ENCODE assay signal across 10 cellular contexts in genomic region chr15:89998923-89999675, GRCh38. TPM values are rescaled to one million over a fixed set of nuclear protein-coding genes. Genes with fewer than 3 reads are reported as not detected.
DNase-seq lines count a peak whose midpoint lies in the region; TF ChIP-seq lines count a peak whose summit lies in the region.
"Had no signal": no experiment of that assay in that cellular context is flagged by ENCODE, and none has a peak within 500 bp of the region (broad histone marks: within the 10 kb centered on the region; RNA-seq: fewer than 3 reads in every experiment).

No MANE protein-coding gene starts in this region.

- H3K27ac ChIP-seq in SK-N-MC: no peak overlapping the region
- H3K27ac ChIP-seq in esophagus squamous epithelium: peak overlapping the region; percentile 87 to 95 (median 92)
- H3K27ac ChIP-seq in sigmoid colon: peak overlapping the region; percentile 86 to 94 (median 91)
- no peak overlapping the region for H3K27ac ChIP-seq in brain microvascular endothelial cell

- no peaks in the 10 kb centered on the region for H3K9me3 ChIP-seq in SK-N-MC (ENCODE audit: low read depth, low read length)
- no peaks in the 10 kb centered on the region for H3K9me3 ChIP-seq in esophagus squamous epithelium
- H3K9me3 ChIP-seq in sigmoid colon: no peaks in the 10 kb centered on the region

- peak overlapping the region; percentile 78; the same call in 1 of the 2 replicates for H3K4me3 ChIP-seq in SK-N-MC
- peak overlapping the region in 3 of 4 donors; percentile 59 to 90 (median 64) for H3K4me3 ChIP-seq in esophagus squamous epithelium
- no peak overlapping the region for H3K4me3 ChIP-seq in sigmoid colon
- no peak overlapping the region for H3K4me3 ChIP-seq in brain microvascular endothelial cell (ENCODE audit: low read depth, low read length)

- no peak for TF ChIP-seq POLR2A in esophagus squamous epithelium (IDR thresholded peaks at IDR 0.05)
- TF ChIP-seq POLR2A in sigmoid colon (IDR thresholded peaks at IDR 0.05): no peak

- H3K4me3 Mint-ChIP-seq in activated CD4-positive, alpha-beta T cell treated with anti-CD3 and anti-CD28 coated beads, Interleukin-2, amount 10 ng/mL, durations not matched to agents 7 days and 5 days: no peak overlapping the region

- H3K9ac ChIP-seq in SK-N-MC (ENCODE audit: insufficient read length): no peak overlapping the region

- no peak for TF ChIP-seq EP300 in sigmoid colon (IDR thresholded peaks at IDR 0.05)

- CTCF ChIA-PET in activated CD4-positive, alpha-beta T cell treated with anti-CD3 and anti-CD28 coated beads, Interleukin-2, amount 10 ng/mL, durations not matched to agents 7 days and 5 days (lab: Charles Lee): interaction anchor here (0.6 to 1.7 kb wide), 5 partner anchors 23 to 525 kb away, joined by 3 to 4 read pairs (median 3); no protein-coding TSS in a partner anchor

- POLR2A ChIA-PET in activated CD4-positive, alpha-beta T cell treated with anti-CD3 and anti-CD28 coated beads, Interleukin-2, amount 10 ng/mL, durations not matched to agents 7 days and 5 days (lab: Charles Lee): interaction anchor here (0.6 kb wide), 1 partner anchor 272 kb away, joined by 3 read pairs; no protein-coding TSS in a partner anchor

- intact Hi-C loops in esophagus squamous epithelium (cut with DNase I) (no loop called here), sigmoid colon (cut with DNase I) (no loop called here)

- peaks cover 7% of the 10 kb centered on the region for H3K27me3 Mint-ChIP-seq in activated CD4-positive, alpha-beta T cell treated with anti-CD3 and anti-CD28 coated beads, Interleukin-2, amount 10 ng/mL, durations not matched to agents 7 days and 5 days

- no peaks in the 10 kb centered on the region for H3K9me3 Mint-ChIP-seq in activated CD4-positive, alpha-beta T cell treated with anti-CD3 and anti-CD28 coated beads, Interleukin-2, amount 10 ng/mL, durations not matched to agents 7 days and 5 days

- H3K36me3 Mint-ChIP-seq in activated CD4-positive, alpha-beta T cell treated with anti-CD3 and anti-CD28 coated beads, Interleukin-2, amount 10 ng/mL, durations not matched to agents 7 days and 5 days (ENCODE audit: low read depth): peaks cover 7% of the 10 kb centered on the region

- WGBS in esophagus squamous epithelium, 2 donors: 65 to 66% methylated on average over 8 to 9 of the region's 12 CpGs
- 63 to 69% methylated on average over 12 of the region's 12 CpGs for WGBS in sigmoid colon, 2 donors

- TF ChIP-seq CTCF in esophagus squamous epithelium (IDR thresholded peaks at IDR 0.05) (no peak), sigmoid colon (IDR thresholded peaks at IDR 0.05) (no peak), brain microvascular endothelial cell (IDR thresholded peaks at IDR 0.05; ENCODE audit: low read depth, low read length, missing control alignments) (no peak)

- in situ Hi-C loops in brain microvascular endothelial cell (cut with HindIII; ENCODE audit: low pct_ligation_motif_present, low sequenced_read_pairs): no loop called here

- H3K27ac Mint-ChIP-seq in activated CD4-positive, alpha-beta T cell treated with anti-CD3 and anti-CD28 coated beads, Interleukin-2, amount 10 ng/mL, durations not matched to agents 7 days and 5 days: peak overlapping the region; percentile 31

- H3K36me3 ChIP-seq in SK-N-MC (ENCODE audit: insufficient read depth, low read length): no peaks in the 10 kb centered on the region
- no peaks in the 10 kb centered on the region for H3K36me3 ChIP-seq in esophagus squamous epithelium
- H3K36me3 ChIP-seq in sigmoid colon: no peaks in the 10 kb centered on the region
- H3K36me3 ChIP-seq in brain microvascular endothelial cell (replicated peaks): no peaks in the 10 kb centered on the region

- no peaks in the 10 kb centered on the region for H3K27me3 ChIP-seq in esophagus squamous epithelium
- no peaks in the 10 kb centered on the region for H3K27me3 ChIP-seq in sigmoid colon
- H3K27me3 ChIP-seq in brain microvascular endothelial cell (replicated peaks): no peaks in the 10 kb centered on the region

- H3K4me1 Mint-ChIP-seq in activated CD4-positive, alpha-beta T cell treated with anti-CD3 and anti-CD28 coated beads, Interleukin-2, amount 10 ng/mL, durations not matched to agents 7 days and 5 days: peaks cover 32% of the 10 kb centered on the region

- peaks cover 31 to 52% (median 32%) of the 10 kb centered on the region in 3 donors for H3K4me1 ChIP-seq in esophagus squamous epithelium
- peaks cover 0 to 32% (median 26%) of the 10 kb centered on the region in 4 donors for H3K4me1 ChIP-seq in sigmoid colon

- peak; percentile 24 for DNase-seq in activated CD4-positive, alpha-beta T cell treated with anti-CD3 and anti-CD28 coated beads, Interleukin-2, amount 10 ng/mL, durations not matched to agents 7 days and 5 days
- DNase-seq in activated CD4-positive, alpha-beta T cell treated with anti-CD3 and anti-CD28 coated beads for 1 hour: no peak
- DNase-seq in SK-N-MC (ENCODE audit: low read depth, low spot score) (no peak), esophagus squamous epithelium (lab: John Stamatoyannopoulos, UW) (no peak), sigmoid colon (no peak), brain microvascular endothelial cell (no peak), activated gamma-delta T cell treated with Interleukin-2 at 50 U/mL for 16 hours (no peak), NCI-H2196 treated with DMSO at 0.1 percent for 48 hours (lab: John Stamatoyannopoulos, UW; ENCODE audit: unreplicated experiment) (no peak)
- DNase-seq: kidney, RPMI8226 had no signal

RNA-seq across cellular contexts. Expression of gene ZNF710, which starts 2.0 kb away (rescaled TPM):
- total RNA-seq in activated CD4-positive, alpha-beta T cell treated with anti-CD3 and anti-CD28 coated beads, Interleukin-2, amount 10 ng/mL, durations not matched to agents 7 days and 5 days: 10 to 100 TPM; 24.4 to 26.6 TPM
- total RNA-seq in esophagus squamous epithelium (10 to 100 TPM; 15.1 to 27.4 (median 21.4) TPM), sigmoid colon (10 to 100 TPM in 1 of 4 donors, 1 to 10 TPM in 3; 5.3 to 10.0 (median 7.5) TPM)
- 10 to 100 TPM; 13.8 to 28.2 (median 24.1) TPM for polyA plus RNA-seq in sigmoid colon

Comparison
In these comparisons a context has a peak if more than half of its experiments do, and no peak if none do; other contexts are left out.
1. H3K27ac ChIP-seq: peak in esophagus squamous epithelium (4 of 4) and sigmoid colon (4 of 4); none in SK-N-MC (single experiment) and brain microvascular endothelial cell (single experiment).
2. H3K4me3 ChIP-seq: peak in SK-N-MC (single experiment) and esophagus squamous epithelium (3 of 4); none in sigmoid colon (0 of 4) and brain microvascular endothelial cell (single experiment).